17 cellular contexts compared by ENCODE assay signal in the genomic region with DNA sequence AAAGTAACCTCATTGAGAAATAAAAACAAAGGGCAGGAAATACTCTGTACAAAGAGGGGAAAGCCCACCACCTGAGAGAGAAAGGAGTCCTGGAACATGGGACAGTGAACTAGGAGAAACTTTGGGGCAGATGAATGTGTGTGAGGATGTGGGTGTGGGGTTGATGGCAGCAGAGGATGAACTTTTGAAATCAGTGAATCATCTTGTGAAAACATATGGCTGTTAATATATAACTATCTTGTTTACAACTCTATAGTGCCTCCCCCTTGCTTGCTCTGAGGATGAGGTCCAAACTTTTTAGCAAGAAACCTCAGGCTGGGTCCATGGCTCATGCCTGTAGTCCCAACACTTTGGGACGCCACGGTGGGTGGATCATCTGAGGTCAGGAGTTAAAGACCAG.
"Had no signal": no experiment of that assay in that cellular context is flagged by ENCODE, and none has a peak within 500 bp of the region (broad histone marks: within the 10 kb centered on the region; RNA-seq: fewer than 3 reads in every experiment).

No MANE protein-coding gene starts in this region.

- ATAC-seq: esophagus mucosa; left colon; pancreas; stimulated activated naive CD8-positive, alpha-beta T cell treated with anti-CD3 and anti-CD28 coated beads, Interleukin-15, amount 100 ng/mL, for 72 hours had no signal

- H3K4me1 ChIP-seq: ascending aorta, pancreas, testis had no signal

- H3K9me3 ChIP-seq: ascending aorta, pancreas, testis had no signal

- H3K9me3 Mint-ChIP-seq: stimulated activated naive CD8-positive, alpha-beta T cell treated with anti-CD3 and anti-CD28 coated beads, Interleukin-15, amount 100 ng/mL, for 72 hours had no signal

- DNase-seq: activated CD4-positive, alpha-beta memory T cell treated with anti-CD3 and anti-CD28 coated beads, Interleukin-2, amount 10 ng/mL, durations not matched to agents 7 days and 5 days; activated CD4-positive, CD25-positive, alpha-beta regulatory T cell treated with anti-CD3 and anti-CD28 coated beads, Interleukin-2, amount 50 U/mL, for 72 hours; activated gamma-delta T cell treated with Interleukin-2 at 50 U/mL for 16 hours; activated T-cell treated with anti-CD3 and anti-CD28 coated beads, Interleukin-2, amount 50 U/mL, for 48 hours; dorsolateral prefrontal cortex; immature natural killer cell; left colon; naive B cell; pancreas; stimulated activated CD4-positive, alpha-beta T cell treated with anti-CD3 and anti-CD28 coated beads, Interleukin-15, amount 100 ng/mL, for 24 hours; stimulated activated CD4-positive, alpha-beta T cell treated with anti-CD3 and anti-CD28 coated beads, Interleukin-4, amount 100 ng/mL, for 4 hours; stimulated activated naive CD8-positive, alpha-beta T cell treated with anti-CD3 and anti-CD28 coated beads, Interleukin-15, amount 100 ng/mL, for 72 hours; testis had no signal

- H3K27ac Mint-ChIP-seq: activated CD4-positive, alpha-beta memory T cell treated with anti-CD3 and anti-CD28 coated beads, Interleukin-2, amount 10 ng/mL, durations not matched to agents 7 days and 5 days; immature natural killer cell; naive B cell; stimulated activated naive CD8-positive, alpha-beta T cell treated with anti-CD3 and anti-CD28 coated beads, Interleukin-15, amount 100 ng/mL, for 72 hours had no signal

- H3K4me3 ChIP-seq: ascending aorta, dorsolateral prefrontal cortex, pancreas, testis had no signal

- H3K4me3 Mint-ChIP-seq: activated CD4-positive, alpha-beta memory T cell treated with anti-CD3 and anti-CD28 coated beads, Interleukin-2, amount 10 ng/mL, durations not matched to agents 7 days and 5 days; immature natural killer cell; naive B cell; stimulated activated naive CD8-positive, alpha-beta T cell treated with anti-CD3 and anti-CD28 coated beads, Interleukin-15, amount 100 ng/mL, for 72 hours had no signal

- H3K36me3 Mint-ChIP-seq: immature natural killer cell, naive B cell had no signal

- FAIRE-seq: bronchial epithelial cell, endometrium, pancreas had no signal

- H3K4me1 Mint-ChIP-seq: activated CD4-positive, alpha-beta memory T cell treated with anti-CD3 and anti-CD28 coated beads, Interleukin-2, amount 10 ng/mL, durations not matched to agents 7 days and 5 days; immature natural killer cell; naive B cell; stimulated activated naive CD8-positive, alpha-beta T cell treated with anti-CD3 and anti-CD28 coated beads, Interleukin-15, amount 100 ng/mL, for 72 hours had no signal

- H3K36me3 ChIP-seq: ascending aorta, pancreas had no signal

- H3K27me3 ChIP-seq: ascending aorta, dorsolateral prefrontal cortex, pancreas, testis had no signal

- H3K27ac ChIP-seq: ascending aorta, dorsolateral prefrontal cortex, pancreas, testis had no signal

- H3K27me3 Mint-ChIP-seq: activated CD4-positive, alpha-beta memory T cell treated with anti-CD3 and anti-CD28 coated beads, Interleukin-2, amount 10 ng/mL, durations not matched to agents 7 days and 5 days; naive B cell; stimulated activated naive CD8-positive, alpha-beta T cell treated with anti-CD3 and anti-CD28 coated beads, Interleukin-15, amount 100 ng/mL, for 72 hours had no signal
